ENCODE assay signal across 9 cellular contexts in the genomic region with DNA sequence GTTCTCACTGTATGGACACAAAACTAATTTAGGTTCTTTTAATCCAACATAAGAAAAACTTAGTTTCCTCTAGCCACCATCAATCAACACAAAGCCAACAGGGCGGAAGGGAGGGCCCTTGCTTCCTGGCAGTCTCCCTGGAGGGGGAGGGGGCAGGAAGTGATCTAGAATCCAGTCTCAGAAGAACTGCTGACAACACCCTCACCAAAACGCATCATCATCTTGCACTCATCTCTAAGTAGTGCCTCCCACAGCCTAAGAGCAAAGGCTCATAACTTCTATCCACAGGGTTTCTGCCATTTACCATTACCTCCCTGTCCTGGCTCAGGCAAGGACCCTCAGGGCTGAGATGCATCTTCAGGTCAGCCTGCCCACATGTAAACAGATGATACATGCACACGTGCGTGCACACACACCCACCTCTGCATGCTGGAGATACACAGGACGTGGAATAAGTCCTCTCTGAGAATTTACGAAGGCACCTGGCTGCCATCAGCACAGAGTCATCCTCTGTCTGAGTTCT. TPM values are rescaled to one million over a fixed set of nuclear protein-coding genes. Genes with fewer than 3 reads are reported as not detected.
DNase-seq lines count a peak whose midpoint lies in the region; ATAC-seq and TF ChIP-seq lines count a peak whose summit lies in the region.
"Had no signal": no experiment of that assay in that cellular context is flagged by ENCODE, and none has a peak within 500 bp of the region (broad histone marks: within the 10 kb centered on the region; RNA-seq: fewer than 3 reads in every experiment).

No MANE protein-coding gene starts in this region.

- no peaks in the 10 kb centered on the region for H3K9me3 ChIP-seq in A673 (ENCODE audit: low read depth, low read length, poor library complexity, severe bottlenecking)
- H3K9me3 ChIP-seq in lung (ENCODE audit: control insufficient read depth in 2 of 2, insufficient read depth in 1 of 2, low read length in 1 of 2): no peaks in the 10 kb centered on the region

- ATAC-seq in lung (ENCODE audit: insufficient read depth, low FRiP score) (no peak), HG02884 (IDR thresholded peaks at IDR 0.05; ENCODE audit: unreplicated experiment) (no peak), GM19452 (IDR thresholded peaks at IDR 0.05; ENCODE audit: unreplicated experiment) (no peak), HG03469 (IDR thresholded peaks at IDR 0.05; ENCODE audit: unreplicated experiment) (no peak)

- POLR2A ChIA-PET in A673 (lab: Charles Lee; ENCODE audit: low non-redundant PET): no interaction called here

- DNase-seq in A673 (ENCODE audit: low spot score) (peak; percentile 35), lung (ENCODE audit: low spot score) (peak; percentile 28), HuH-7 (ENCODE audit: low spot score) (no peak)
- DNase-seq in activated effector memory CD4-positive, alpha-beta T cell treated with anti-CD3 and anti-CD28 coated beads, Interleukin-2, amount 50 U/mL, for 16 hours: peak; percentile 86

- H3K27me3 ChIP-seq in A673 (replicated peaks; ENCODE audit: insufficient read depth, low read depth, low read length, poor library complexity): no peaks in the 10 kb centered on the region
- no peaks in the 10 kb centered on the region for H3K27me3 ChIP-seq in lung (ENCODE audit: control insufficient read depth, insufficient read depth)

- no peak for TF ChIP-seq CTCF in A673 (conservative IDR thresholded peaks at IDR 0.05; ENCODE audit: low read depth, low read length)
- TF ChIP-seq CTCF in lung (IDR thresholded peaks at IDR 0.05; ENCODE audit: control extremely low read depth, extremely low read depth): no peak

- BruUV-seq in A673 (replicated peaks; lab: Mats Ljungman, UMichigan): no TSS peak

- CTCF ChIA-PET in A673 (lab: Charles Lee): no interaction called here

- H3K4me1 ChIP-seq in A673 (ENCODE audit: insufficient read depth, low read length, poor library complexity, severe bottlenecking) (no peaks in the 10 kb centered on the region), lung (ENCODE audit: control insufficient read depth in 2 of 2, insufficient read depth in 2 of 2, low read length in 2 of 2) (peaks cover 10 to 29% of the 10 kb centered on the region in 2 donors)

- H3K27ac ChIP-seq in A673 (ENCODE audit: low read depth, low read length, poor library complexity, severe bottlenecking): no peak overlapping the region
- peak overlapping the region; percentile 22 to 78 for H3K27ac ChIP-seq in lung (ENCODE audit: low read depth in 1 of 2, low read length in 1 of 2)
- H3K27ac ChIP-seq: SK-N-MC had no signal

- H3K36me3 ChIP-seq in A673 (ENCODE audit: insufficient read depth, low read length, poor library complexity, severe bottlenecking) (no peaks in the 10 kb centered on the region), lung (ENCODE audit: control insufficient read depth in 2 of 2, insufficient read depth in 2 of 2, low read length in 2 of 2) (no peaks in the 10 kb centered on the region)

- H3K4me3 ChIP-seq in A673 (ENCODE audit: low read depth, low read length, poor library complexity, severe bottlenecking) (no peak overlapping the region), lung (no peak overlapping the region)
- H3K4me3 ChIP-seq: SK-N-MC had no signal

- intact Hi-C loops in A673 (cut with micrococcal nuclease; ENCODE audit: unreplicated experiment): no loop called here

- WGBS in lung, 2 donors: 44 to 49% methylated on average over 6 of the region's 6 CpGs

TF ChIP-seq in PFSK-1, 5 proteins besides CTCF, POLR2A, EP300 and RAD21:
- peak; percentile 91; the same call in 1 of the 2 replicates for TF ChIP-seq SIN3A (IDR thresholded peaks at IDR 0.05; ENCODE audit: borderline replicate concordance, insufficient read depth, low read length)
- peak; percentile 63 for TF ChIP-seq POLR2AphosphoS5 (IDR thresholded peaks at IDR 0.05; ENCODE audit: low read depth, low read length)
- no peak for TF ChIP-seq TAF1 (IDR thresholded peaks at IDR 0.05; ENCODE audit: borderline replicate concordance, insufficient read depth, low read length)
- TF ChIP-seq, protein P1, sequence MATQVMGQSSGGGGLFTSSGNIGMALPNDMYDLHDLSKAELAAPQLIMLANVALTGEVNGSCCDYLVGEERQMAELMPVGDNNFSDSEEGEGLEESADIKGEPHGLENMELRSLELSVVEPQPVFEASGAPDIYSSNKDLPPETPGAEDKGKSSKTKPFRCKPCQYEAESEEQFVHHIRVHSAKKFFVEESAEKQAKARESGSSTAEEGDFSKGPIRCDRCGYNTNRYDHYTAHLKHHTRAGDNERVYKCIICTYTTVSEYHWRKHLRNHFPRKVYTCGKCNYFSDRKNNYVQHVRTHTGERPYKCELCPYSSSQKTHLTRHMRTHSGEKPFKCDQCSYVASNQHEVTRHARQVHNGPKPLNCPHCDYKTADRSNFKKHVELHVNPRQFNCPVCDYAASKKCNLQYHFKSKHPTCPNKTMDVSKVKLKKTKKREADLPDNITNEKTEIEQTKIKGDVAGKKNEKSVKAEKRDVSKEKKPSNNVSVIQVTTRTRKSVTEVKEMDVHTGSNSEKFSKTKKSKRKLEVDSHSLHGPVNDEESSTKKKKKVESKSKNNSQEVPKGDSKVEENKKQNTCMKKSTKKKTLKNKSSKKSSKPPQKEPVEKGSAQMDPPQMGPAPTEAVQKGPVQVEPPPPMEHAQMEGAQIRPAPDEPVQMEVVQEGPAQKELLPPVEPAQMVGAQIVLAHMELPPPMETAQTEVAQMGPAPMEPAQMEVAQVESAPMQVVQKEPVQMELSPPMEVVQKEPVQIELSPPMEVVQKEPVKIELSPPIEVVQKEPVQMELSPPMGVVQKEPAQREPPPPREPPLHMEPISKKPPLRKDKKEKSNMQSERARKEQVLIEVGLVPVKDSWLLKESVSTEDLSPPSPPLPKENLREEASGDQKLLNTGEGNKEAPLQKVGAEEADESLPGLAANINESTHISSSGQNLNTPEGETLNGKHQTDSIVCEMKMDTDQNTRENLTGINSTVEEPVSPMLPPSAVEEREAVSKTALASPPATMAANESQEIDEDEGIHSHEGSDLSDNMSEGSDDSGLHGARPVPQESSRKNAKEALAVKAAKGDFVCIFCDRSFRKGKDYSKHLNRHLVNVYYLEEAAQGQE (IDR thresholded peaks at IDR 0.05; ENCODE audit: insufficient read depth in 1 of 2, low read depth in 2 of 2, low read length in 2 of 2): peak in 1 of 2 experiments; percentile 63; a peak in 1 of 4 replicates

RNA-seq across cellular contexts. Expression of a gene that starts 20.5 kb away (rescaled TPM):
- total RNA-seq in A673 (2021): 3.1 and 3.6 TPM in 2 replicates
- polyA plus RNA-seq in PFSK-1 (2012; ENCODE audit: insufficient read length, low read depth): 22.4 TPM
- total RNA-seq in lung: 10 to 100 TPM in 1 of 2 donors, 1 to 10 TPM in 1; 8.9 to 14.7 TPM
- polyA plus RNA-seq in lung: 1 to 10 TPM; 7.0 to 8.7 TPM
